ENCODE assay signal across 7 cellular contexts in genomic region chr22:46587067-46587471, GRCh38. TPM values are rescaled to one million over a fixed set of nuclear protein-coding genes. Genes with fewer than 3 reads are reported as not detected.
A peak's percentile ranks its signal among the peaks of the same experiment; 100 is the strongest.
DNase-seq lines count a peak whose midpoint lies in the region; ATAC-seq and TF ChIP-seq lines count a peak whose summit lies in the region.

No MANE protein-coding gene starts in this region.

- no peaks in the 10 kb centered on the region for H3K9me3 ChIP-seq in GM23248 (ENCODE audit: low read depth)

- H3K4me1 ChIP-seq in GM23338 (ENCODE audit: insufficient read depth) (peaks cover 16% of the 10 kb centered on the region; the same call in 1 of the 2 replicates), GM23248 (ENCODE audit: insufficient read depth) (peaks cover 3% of the 10 kb centered on the region)

- H3K27me3 ChIP-seq in GM23338 (ENCODE audit: insufficient read depth) (no peaks in the 10 kb centered on the region), GM23248 (replicated peaks; ENCODE audit: insufficient read depth) (no peaks in the 10 kb centered on the region)

- H4K20me1 ChIP-seq in GM23338 (replicated peaks; ENCODE audit: insufficient read depth) = no peaks in the 10 kb centered on the region; the same call in none of the 2 replicates
- no peaks in the 10 kb centered on the region for H4K20me1 ChIP-seq in GM23248 (ENCODE audit: insufficient read depth)

- in situ Hi-C loops in GM23248 (cut with MboI) = no loop called here

- H3K27me3 Mint-ChIP-seq in GM23338 (ENCODE audit: insufficient read depth, low read depth, poor library complexity) = peaks cover 13% of the 10 kb centered on the region
- no peaks in the 10 kb centered on the region for H3K27me3 Mint-ChIP-seq in WTC11 (ENCODE audit: low read depth)

- POLR2A ChIA-PET in WTC11 (lab: Charles Lee) = no interaction called here

- peaks cover 55% of the 10 kb centered on the region for H3K4me1 Mint-ChIP-seq in GM23338
- H3K4me1 Mint-ChIP-seq in WTC11 = peaks cover 40% of the 10 kb centered on the region

- no peaks in the 10 kb centered on the region for H3K9me3 Mint-ChIP-seq in GM23338
- no peaks in the 10 kb centered on the region for H3K9me3 Mint-ChIP-seq in WTC11

- DNase-seq in GM23338 (ENCODE audit: low spot score) = no peak
- DNase-seq in WTC11 (ENCODE audit: low spot score) = no peak
- DNase-seq in mesenteric fat pad (ENCODE audit: low spot score) = no peak
- DNase-seq in GM23248 = no peak
- no peak for DNase-seq in mucosa of gallbladder (ENCODE audit: low spot score)

- H3K27ac ChIP-seq in GM23338 (ENCODE audit: low read depth) (no peak overlapping the region), skin epidermis (peak overlapping the region in 14 of 21 experiments; percentile 1 to 82 (median 56)), GM23248 (no peak overlapping the region)

- H3K9me2 ChIP-seq in GM23338 (ENCODE audit: insufficient read depth) = no peaks in the 10 kb centered on the region
- no peaks in the 10 kb centered on the region for H3K9me2 ChIP-seq in GM23248 (ENCODE audit: insufficient read depth)

- H3K4me3 ChIP-seq in GM23338 = no peak overlapping the region
- H3K4me3 ChIP-seq in skin epidermis = no peak overlapping the region
- no peak overlapping the region for H3K4me3 ChIP-seq in GM23248

- H3K36me3 ChIP-seq in GM23338 (ENCODE audit: insufficient read depth) (no peaks in the 10 kb centered on the region), GM23248 (ENCODE audit: low read depth) (no peaks in the 10 kb centered on the region)

- H3K79me2 ChIP-seq in GM23338 (replicated peaks; ENCODE audit: insufficient read depth) = peaks cover 35% of the 10 kb centered on the region
- H3K79me2 ChIP-seq in GM23248 (ENCODE audit: insufficient read depth) = peaks cover 8% of the 10 kb centered on the region; the same call in 1 of the 2 replicates

- H2AFZ ChIP-seq in GM23338 (no peak overlapping the region), GM23248 (no peak overlapping the region)

- H3K4me2 ChIP-seq in GM23338 (no peak overlapping the region), GM23248 (ENCODE audit: unreplicated experiment) (no peak overlapping the region)

- 92 to 97% methylated on average over 9 of the region's 9 CpGs for whole genome bisulfite sequencing in GM23248 (ENCODE audit: low coverage in 1 of 2, low lambda C conversion rate in 2 of 2, missing lambda C conversion rate in 2 of 2), 2 experiments

- no peaks in the 10 kb centered on the region for H3K36me3 Mint-ChIP-seq in GM23338 (ENCODE audit: low read depth)
- no peaks in the 10 kb centered on the region for H3K36me3 Mint-ChIP-seq in WTC11

- CTCF ChIA-PET in WTC11 (lab: Charles Lee) = interaction anchor here (1.3 kb wide), 1 partner anchor 24 kb away, joined by 3 read pairs; no protein-coding TSS in a partner anchor

- H3K27ac Mint-ChIP-seq in GM23338 (peak overlapping the region; percentile 59; the same call in 1 of the 2 replicates), WTC11 (peak overlapping the region; percentile 32; the same call in 1 of the 2 replicates)

- peak; percentile 57 for ATAC-seq in GM18868 (IDR thresholded peaks at IDR 0.05; ENCODE audit: unreplicated experiment)
- no peak for ATAC-seq in GM23338
- no peak for ATAC-seq in WTC11

- TF ChIP-seq CTCF in GM23338 (conservative IDR thresholded peaks at IDR 0.05; ENCODE audit: low read depth in 2 of 2) (no peak), WTC11 (IDR thresholded peaks at IDR 0.05) (no peak)

- no peak overlapping the region for H3K9ac ChIP-seq in GM23248

- no peaks in the 10 kb centered on the region for H3F3A ChIP-seq in GM23338 (replicated peaks; ENCODE audit: low read depth)
- H3F3A ChIP-seq in GM23248 (ENCODE audit: insufficient read depth) = peaks cover 3% of the 10 kb centered on the region; the same call in 1 of the 2 replicates

- H3K4me3 Mint-ChIP-seq in GM23338 (no peak overlapping the region), WTC11 (no peak overlapping the region)

TF ChIP-seq in WTC11, 78 proteins besides CTCF, POLR2A, EP300 and RAD21:
- TF ChIP-seq ZNF219 (CRISPR knock-in tag; IDR thresholded peaks at IDR 0.05; ENCODE audit: borderline replicate concordance) = no peak
- no peak for TF ChIP-seq ZNF671 (CRISPR knock-in tag; IDR thresholded peaks at IDR 0.05)
- TF ChIP-seq, protein P1, sequence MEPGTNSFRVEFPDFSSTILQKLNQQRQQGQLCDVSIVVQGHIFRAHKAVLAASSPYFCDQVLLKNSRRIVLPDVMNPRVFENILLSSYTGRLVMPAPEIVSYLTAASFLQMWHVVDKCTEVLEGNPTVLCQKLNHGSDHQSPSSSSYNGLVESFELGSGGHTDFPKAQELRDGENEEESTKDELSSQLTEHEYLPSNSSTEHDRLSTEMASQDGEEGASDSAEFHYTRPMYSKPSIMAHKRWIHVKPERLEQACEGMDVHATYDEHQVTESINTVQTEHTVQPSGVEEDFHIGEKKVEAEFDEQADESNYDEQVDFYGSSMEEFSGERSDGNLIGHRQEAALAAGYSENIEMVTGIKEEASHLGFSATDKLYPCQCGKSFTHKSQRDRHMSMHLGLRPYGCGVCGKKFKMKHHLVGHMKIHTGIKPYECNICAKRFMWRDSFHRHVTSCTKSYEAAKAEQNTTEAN (CRISPR knock-in tag; IDR thresholded peaks at IDR 0.05) = no peak
- no peak for TF ChIP-seq E2F1 (CRISPR knock-in tag; IDR thresholded peaks at IDR 0.05)
- no peak for TF ChIP-seq GRHL2 (CRISPR knock-in tag; IDR thresholded peaks at IDR 0.05; ENCODE audit: insufficient replicate concordance, severe bottlenecking)
- TF ChIP-seq ZNF121 (CRISPR knock-in tag; IDR thresholded peaks at IDR 0.05) = no peak
- TF ChIP-seq ERG (CRISPR knock-in tag; IDR thresholded peaks at IDR 0.05) = no peak
- TF ChIP-seq GABPB1 (CRISPR knock-in tag; IDR thresholded peaks at IDR 0.05) = no peak
- TF ChIP-seq TCF7 (CRISPR knock-in tag; IDR thresholded peaks at IDR 0.05; ENCODE audit: low read depth) = no peak

RNA-seq across cellular contexts. Expression of gene GRAMD4, which starts 33.1 kb away (rescaled TPM):
- 19.7 and 81.8 TPM in 2 replicates for total RNA-seq in GM23338 (2014; rRNA removed; shearing (Covaris generic))
- 2.7 and 3.1 TPM in 2 replicates for polyA plus RNA-seq in GM23338 (2016; fragmentation: Nextera tagmentation; extraction: Ambion mirVana)
- 32.8 to 41.0 TPM (median 33.1 TPM) in 3 replicates for total RNA-seq in WTC11 (2021)
- total RNA-seq in mesenteric fat pad = 37.8 TPM
- 10.6 TPM in 2 replicates for total RNA-seq in GM23248 (2014; rRNA removed; shearing (Covaris generic))
- polyA plus RNA-seq in GM23248 (2016; fragmentation: Nextera tagmentation; extraction: Ambion mirVana) = 2.6 and 2.9 TPM in 2 replicates
- 142 TPM for total RNA-seq in mucosa of gallbladder

RNA-seq across cellular contexts. Expression of gene CELSR1, which starts 49.6 kb away (rescaled TPM):
- 20.4 and 21.0 TPM in 2 replicates for total RNA-seq in GM23338 (2014; rRNA removed; shearing (Covaris generic))
- polyA plus RNA-seq in GM23338 (2016; fragmentation: Nextera tagmentation; extraction: Ambion mirVana) (4.8 and 6.1 TPM in 2 replicates), GM23248 (2016; fragmentation: Nextera tagmentation; extraction: Ambion mirVana) (0.15 and 0.23 TPM in 2 replicates)
- total RNA-seq in WTC11 (2021) (16.8 to 20.8 TPM (median 19.9 TPM) in 3 replicates), mesenteric fat pad (1.8 TPM), mucosa of gallbladder (6.7 TPM)
- total RNA-seq in GM23248 (2014; rRNA removed; shearing (Covaris generic)) = 0.38 and 0.54 TPM in 2 replicates

Comparison
In these comparisons a context has a peak if more than half of its experiments do, and no peak if none do; other contexts are left out.
1. H3K27ac ChIP-seq: peak in skin epidermis (14 of 21); none in GM23338 (single experiment) and GM23248 (single experiment).